Comparison of ENCODE assay signal across 20 cellular contexts in the genomic region with DNA sequence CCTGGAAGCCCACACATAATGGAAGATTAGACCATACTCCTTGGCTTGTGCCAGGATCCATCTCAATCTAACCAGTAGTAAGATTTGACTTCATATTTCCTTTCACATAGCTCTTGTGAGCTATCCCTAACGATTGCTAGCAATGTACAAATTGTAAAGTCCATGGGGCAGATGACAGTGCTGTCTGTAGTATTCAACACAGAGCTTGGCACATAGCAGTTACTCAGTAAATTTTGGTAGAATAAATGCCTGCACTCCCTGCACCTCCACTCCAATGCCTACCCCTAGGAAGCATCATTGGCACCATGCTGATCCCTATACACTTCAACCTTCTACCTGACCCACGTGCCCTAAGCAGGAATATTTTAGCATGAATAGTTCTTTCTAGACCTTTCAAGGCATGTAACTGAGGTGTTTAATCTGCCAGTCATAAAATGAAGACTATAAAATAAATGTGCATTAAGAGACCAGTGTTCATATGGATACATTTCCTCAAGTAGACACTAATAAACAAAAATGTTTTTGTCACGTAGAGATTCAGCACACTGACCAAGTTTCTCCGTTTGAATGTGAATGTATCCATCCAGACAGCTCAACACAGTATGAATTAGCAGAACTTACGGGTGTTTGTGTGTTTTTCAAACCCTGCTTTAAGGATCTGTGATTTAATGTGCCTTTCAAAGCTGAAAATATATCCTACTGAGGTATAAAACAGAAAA.
DNase-seq lines count a peak whose midpoint lies in the region; ATAC-seq and FAIRE-seq lines count a peak whose summit lies in the region.
"Had no signal": no experiment of that assay in that cellular context is flagged by ENCODE, and none has a peak within 500 bp of the region (broad histone marks: within the 10 kb centered on the region; RNA-seq: fewer than 3 reads in every experiment).

No MANE protein-coding gene starts in this region.

- H3K9ac ChIP-seq in mesenchymal stem cell (ENCODE audit: low read length), result no peak overlapping the region
- H3K9ac ChIP-seq: BLaER1 had no signal

- no peak overlapping the region for H3K23ac ChIP-seq in mesenchymal stem cell (ENCODE audit: low read length in 2 of 2)

- H2BK15ac ChIP-seq in mesenchymal stem cell (ENCODE audit: low read depth, poor library complexity, severe bottlenecking), result no peak overlapping the region

- H2BK120ac ChIP-seq in mesenchymal stem cell (ENCODE audit: low read depth, low read length), result no peak overlapping the region

- H3K14ac ChIP-seq in mesenchymal stem cell (ENCODE audit: low read length in 2 of 2), result no peak overlapping the region

- H3K9me3 ChIP-seq in mesenchymal stem cell (ENCODE audit: control insufficient read depth, low read length), result no peaks in the 10 kb centered on the region
- H3K9me3 ChIP-seq: A549, BLaER1 had no signal

- ATAC-seq in left lobe of liver, result peak; percentile 76
- ATAC-seq in stimulated activated naive CD8-positive, alpha-beta T cell treated with anti-CD3 and anti-CD28 coated beads, Interleukin-15, Interleukin-2, amounts not matched to agents 100 U/mL and 50 U/mL, for 24 hours, result no peak
- no peak for ATAC-seq in HG03095 (IDR thresholded peaks at IDR 0.05; ENCODE audit: unreplicated experiment)
- ATAC-seq: A549, K562 had no signal

- H2BK12ac ChIP-seq in mesenchymal stem cell (ENCODE audit: low read length in 2 of 2), result no peak overlapping the region

- 95% methylated on average over 4 of the region's 5 CpGs for WGBS in mesenchymal stem cell

- DNase-seq in HTR-8/SVneo (ENCODE audit: insufficient read length, low spot score) (no peak), left lobe of liver (ENCODE audit: low spot score) (no peak), mesenchymal stem cell (no peak), urothelium cell line (ENCODE audit: low spot score) (no peak), caudate nucleus (lab: John Stamatoyannopoulos, UW) (no peak)
- DNase-seq in stimulated activated naive CD8-positive, alpha-beta T cell treated with anti-CD3 and anti-CD28 coated beads, Interleukin-15, Interleukin-2, amounts not matched to agents 100 U/mL and 50 U/mL, for 24 hours, result no peak
- DNase-seq: CD4-positive, alpha-beta memory T cell; DMS153; DMS79; GDM1; GOT3; H9; IMR-90 had no signal

- H4K8ac ChIP-seq in mesenchymal stem cell (ENCODE audit: low read length), result no peak overlapping the region

- H3K4me2 ChIP-seq in mesenchymal stem cell (ENCODE audit: low read length, poor library complexity, severe bottlenecking), result no peak overlapping the region
- H3K4me2 ChIP-seq: A549, BLaER1 had no signal

- H3K27ac ChIP-seq in mesenchymal stem cell (ENCODE audit: low read length, poor library complexity, severe bottlenecking) (no peak overlapping the region), caudate nucleus (ENCODE audit: low read depth, low read length) (no peak overlapping the region)
- H3K27ac ChIP-seq: 22Rv1, A549, BLaER1 had no signal

- no peak overlapping the region for H3K4me3 ChIP-seq in mesenchymal stem cell (ENCODE audit: insufficient read depth in 1 of 2, low read depth in 1 of 2, low read length in 2 of 2)
- H3K4me3 ChIP-seq: A549, BLaER1, K562 had no signal

- no peak overlapping the region for H3K18ac ChIP-seq in mesenchymal stem cell (ENCODE audit: low read depth in 1 of 2, low read length in 2 of 2)

- no peaks in the 10 kb centered on the region for H3K79me1 ChIP-seq in mesenchymal stem cell (replicated peaks; ENCODE audit: low read length, poor library complexity, severe bottlenecking)

- H4K91ac ChIP-seq in mesenchymal stem cell (ENCODE audit: low read length), result no peak overlapping the region

- no peaks in the 10 kb centered on the region for H3K4me1 ChIP-seq in mesenchymal stem cell (ENCODE audit: control insufficient read depth, insufficient read depth, low read depth, low read length)
- H3K4me1 ChIP-seq: BLaER1 had no signal

- no peaks in the 10 kb centered on the region for H3K36me3 ChIP-seq in mesenchymal stem cell (ENCODE audit: control insufficient read depth in 1 of 2, insufficient read depth in 2 of 2, low read depth in 1 of 2, low read length in 2 of 2)
- H3K36me3 ChIP-seq: BLaER1 had no signal

- H2AK5ac ChIP-seq in mesenchymal stem cell (ENCODE audit: low read length, severe bottlenecking), result peak overlapping the region; percentile 49

- no peaks in the 10 kb centered on the region for H3K27me3 ChIP-seq in mesenchymal stem cell (ENCODE audit: control insufficient read depth in 1 of 2, insufficient read depth in 1 of 2, low read length in 2 of 2)
- H3K27me3 ChIP-seq: BLaER1 had no signal

- FAIRE-seq in HTR-8/SVneo (lab: Jason Lieb, UNC) (peak; percentile 36), urothelium cell line (lab: Jason Lieb, UNC) (peak; percentile 73)
- FAIRE-seq: GM12892, GM18507, K562 had no signal

- H2AFZ ChIP-seq in mesenchymal stem cell (ENCODE audit: low read depth, low read length), result no peak overlapping the region

- no peak overlapping the region for H3K4ac ChIP-seq in mesenchymal stem cell (ENCODE audit: low read depth in 1 of 2, low read length in 2 of 2)

- H2BK5ac ChIP-seq in mesenchymal stem cell (ENCODE audit: low read depth, low read length, poor library complexity, severe bottlenecking), result no peak overlapping the region
